ENCODE assay signal across 8 cellular contexts in the genomic region with DNA sequence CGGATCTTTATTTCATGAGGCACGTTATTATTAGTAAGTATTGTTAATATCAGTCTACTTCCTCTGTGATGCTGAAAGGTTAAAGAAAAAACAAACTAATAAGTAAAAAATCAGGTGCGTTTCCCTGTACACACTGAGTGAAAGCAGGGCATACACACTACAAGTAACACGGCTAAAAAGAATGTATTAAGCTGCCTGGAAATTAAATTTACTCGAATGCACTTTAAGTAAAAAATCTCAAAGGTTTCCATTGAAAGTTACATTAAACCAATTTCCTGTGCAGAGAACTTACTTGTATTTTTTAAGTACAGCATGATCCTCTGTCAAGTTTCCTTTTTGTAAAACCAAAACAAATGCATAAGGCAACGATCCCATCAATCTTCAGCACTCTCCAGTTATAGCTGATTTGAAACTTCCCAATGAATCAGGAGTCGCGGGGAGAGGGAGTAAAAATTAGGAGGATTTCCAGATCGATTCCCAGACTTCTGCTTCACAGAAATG. TPM values are rescaled to one million over a fixed set of nuclear protein-coding genes. Genes with fewer than 3 reads are reported as not detected.
DNase-seq lines count a peak whose midpoint lies in the region; ATAC-seq, FAIRE-seq and TF ChIP-seq lines count a peak whose summit lies in the region.

No MANE protein-coding gene starts in this region.

- H3K27me3 ChIP-seq in HepG2 (ENCODE audit: control insufficient read depth in 1 of 2, insufficient read depth in 2 of 2, low read length in 2 of 2) (peaks cover 0 to 26% of the 10 kb centered on the region in 2 experiments; a peak in 4 of 5 replicates), tibial artery (no peaks in the 10 kb centered on the region)

- H3K4me2 ChIP-seq in HepG2 (ENCODE audit: low read depth, low read length): peak overlapping the region; percentile 100

- peaks cover 26 to 29% of the 10 kb centered on the region in 2 donors for H3K36me3 Mint-ChIP-seq in activated T-cell treated with anti-CD3 and anti-CD28 coated beads, Interleukin-2, amount 50 U/mL, for 72 hours (ENCODE audit: insufficient read depth in 2 of 2)
- peaks cover 34 to 54% of the 10 kb centered on the region in 2 donors for H3K36me3 Mint-ChIP-seq in activated naive CD4-positive, alpha-beta T cell treated with anti-CD3 and anti-CD28 coated beads, Interleukin-2, amount 50 U/mL, for 72 hours

- peaks cover 46% of the 10 kb centered on the region for H3K4me1 ChIP-seq in HepG2 (ENCODE audit: insufficient read depth, low read length)
- peaks cover 0 to 63% (median 31%) of the 10 kb centered on the region in 4 donors for H3K4me1 ChIP-seq in tibial artery

- no peak for FAIRE-seq in HepG2 (lab: Jason Lieb, UNC)

- POLR2A ChIA-PET in HepG2 (lab: Yijun Ruan, JAX): interaction anchor here (2.1 kb wide), 1 partner anchor 49 kb away, joined by 9 read pairs; the partner anchor contains the start of gene KDSR

- peak overlapping the region; percentile 15; the same call in 1 of the 2 replicates for H3K9ac ChIP-seq in HepG2 (ENCODE audit: insufficient read depth, low read depth, low read length)

- no peak for TF ChIP-seq RAD21 in HepG2 (CRISPR knock-in tag; IDR thresholded peaks at IDR 0.05)

- intact Hi-C loops in HepG2 (cut with micrococcal nuclease; ENCODE audit: unreplicated experiment) (no loop called here), tibial artery (cut with DNase I; ENCODE audit: low total_unique reads) (loop anchor here (2.0 kb wide), 2 partner anchors 50 to 58 kb away; no protein-coding TSS in a partner anchor)

- DNase-seq in activated T-cell treated with anti-CD3 and anti-CD28 coated beads, Interleukin-2, amount 50 U/mL, for 72 hours: no peak
- no peak for DNase-seq in activated T-cell treated with anti-CD3 and anti-CD28 coated beads, Interleukin-2, amount 50 U/mL, for 48 hours
- no peak for DNase-seq in activated naive CD4-positive, alpha-beta T cell treated with anti-CD3 and anti-CD28 coated beads, Interleukin-2, amount 50 U/mL, for 72 hours (ENCODE audit: low spot score in 2 of 2)
- DNase-seq in HepG2 (ENCODE audit: low spot score) (no peak), tibial artery (no peak), NOMO-1 (lab: John Stamatoyannopoulos, UW; ENCODE audit: unreplicated experiment in 2 of 2) (no peak), A172 (ENCODE audit: low spot score) (no peak), amygdala (lab: John Stamatoyannopoulos, UW) (no peak)

- no peak for TF ChIP-seq POLR2A in HepG2 (IDR thresholded peaks at IDR 0.05; ENCODE audit: insufficient read depth in 1 of 2, low read depth in 2 of 2, low read length in 2 of 2)

- H3K9me3 Mint-ChIP-seq in activated T-cell treated with anti-CD3 and anti-CD28 coated beads, Interleukin-2, amount 50 U/mL, for 72 hours: no peaks in the 10 kb centered on the region
- H3K9me3 Mint-ChIP-seq in activated naive CD4-positive, alpha-beta T cell treated with anti-CD3 and anti-CD28 coated beads, Interleukin-2, amount 50 U/mL, for 72 hours: no peaks in the 10 kb centered on the region

- peak overlapping the region; percentile 98 for H3K27ac Mint-ChIP-seq in activated T-cell treated with anti-CD3 and anti-CD28 coated beads, Interleukin-2, amount 50 U/mL, for 72 hours
- peak overlapping the region; percentile 93 to 97 for H3K27ac Mint-ChIP-seq in activated naive CD4-positive, alpha-beta T cell treated with anti-CD3 and anti-CD28 coated beads, Interleukin-2, amount 50 U/mL, for 72 hours

- TF ChIP-seq CTCF in HepG2 (CRISPR knock-in tag; IDR thresholded peaks at IDR 0.05): no peak
- no peak for TF ChIP-seq CTCF in tibial artery (IDR thresholded peaks at IDR 0.05)

- TSS peak; percentile 48 for BruUV-seq in HepG2 (replicated peaks; lab: Mats Ljungman, UMichigan)

- no peaks in the 10 kb centered on the region for H3K9me3 ChIP-seq in HepG2 (ENCODE audit: low read length)
- H3K9me3 ChIP-seq in tibial artery: no peaks in the 10 kb centered on the region

- H2AFZ ChIP-seq in HepG2 (ENCODE audit: low read length): no peak overlapping the region

- H3K4me3 ChIP-seq in HepG2 (replicated peaks in 1 of 3; ENCODE audit: insufficient read depth in 1 of 3, low read depth in 2 of 3, low read length in 3 of 3) (peak overlapping the region; percentile 67 to 75 (median 75)), tibial artery (peak overlapping the region; percentile 70 to 85)

- CTCF ChIA-PET in HepG2 (lab: Yijun Ruan, JAX; ENCODE audit: low intra/inter-chr PET ratio, low total read pairs): no interaction called here

- H3K27ac ChIP-seq in HepG2 (ENCODE audit: extremely low read length, insufficient read depth, low read length) (no peak overlapping the region), tibial artery (peak overlapping the region; percentile 83 to 91)

- peak overlapping the region; percentile 96 to 99 for H3K4me3 Mint-ChIP-seq in activated T-cell treated with anti-CD3 and anti-CD28 coated beads, Interleukin-2, amount 50 U/mL, for 72 hours

- peaks cover 38% of the 10 kb centered on the region for H3K4me1 Mint-ChIP-seq in activated T-cell treated with anti-CD3 and anti-CD28 coated beads, Interleukin-2, amount 50 U/mL, for 72 hours (ENCODE audit: low read depth)

- no peaks in the 10 kb centered on the region for H3K27me3 Mint-ChIP-seq in activated T-cell treated with anti-CD3 and anti-CD28 coated beads, Interleukin-2, amount 50 U/mL, for 72 hours (ENCODE audit: low read depth)

- no peaks in the 10 kb centered on the region for H4K20me1 ChIP-seq in HepG2 (ENCODE audit: insufficient read depth, low read length)

- TF ChIP-seq EP300 in HepG2 (IDR thresholded peaks at IDR 0.05; ENCODE audit: low read depth in 2 of 2, low read length in 2 of 2) (no peak), HepG2 (CRISPR knock-in tag; IDR thresholded peaks at IDR 0.05; ENCODE audit: borderline replicate concordance) (no peak)

- H3K36me3 ChIP-seq in HepG2 (replicated peaks in 1 of 2; ENCODE audit: control insufficient read depth in 1 of 2, insufficient read depth in 2 of 2, low read length in 2 of 2): no peaks in the 10 kb centered on the region
- H3K36me3 ChIP-seq in tibial artery: no peaks in the 10 kb centered on the region

- no peaks in the 10 kb centered on the region for H3K79me2 ChIP-seq in HepG2 (ENCODE audit: insufficient read depth, low read length)

- in situ Hi-C loops in HepG2 (cut with HindIII; ENCODE audit: extremely low pct_ligation_motif_present, low pct_unique_long_range_greater_than_20kb): loop anchor here (10.0 kb wide), 1 partner anchor 184 kb away; no protein-coding TSS in a partner anchor

- ATAC-seq in activated T-cell treated with anti-CD3 and anti-CD28 coated beads, Interleukin-2, amount 50 U/mL, for 72 hours (replicated peaks in 1 of 2): no peak
- ATAC-seq in activated naive CD4-positive, alpha-beta T cell treated with anti-CD3 and anti-CD28 coated beads, Interleukin-2, amount 50 U/mL, for 72 hours: no peak
- ATAC-seq in HepG2: no peak

- 5% methylated on average over 9 of the region's 9 CpGs for WGBS in HepG2 (ENCODE audit: low lambda C conversion rate)

RNA-seq across cellular contexts. Expression of gene BCL2, which starts 0.6 kb away (rescaled TPM):
- total RNA-seq in activated T-cell treated with anti-CD3 and anti-CD28 coated beads, Interleukin-2, amount 50 U/mL, for 72 hours: 100 to 1,000 TPM in 1 of 2 donors, 10 to 100 TPM in 1; 98.3 to 133 TPM
- total RNA-seq in activated naive CD4-positive, alpha-beta T cell treated with anti-CD3 and anti-CD28 coated beads, Interleukin-2, amount 50 U/mL, for 72 hours: 10 to 100 TPM; 56.5 to 83.5 TPM
- total RNA-seq in HepG2 (2016; rRNA removed; fragmentation: Illumina TruSeq; extraction: Trizol): 0.42 and 0.53 TPM in 2 replicates
- 0.10 and 0.26 TPM in 2 replicates for total RNA-seq in HepG2 (2016; cell fraction: cytosol; rRNA removed; fragmentation: Illumina TruSeq; extraction: Trizol; ENCODE audit: low read depth)
- 0.42 and 0.52 TPM in 2 replicates for total RNA-seq in HepG2 (2016; cell fraction: insoluble cytoplasmic fraction; rRNA removed; fragmentation: Illumina TruSeq; extraction: Trizol)
- total RNA-seq in HepG2 (2016; cell fraction: membrane; rRNA removed; fragmentation: Illumina TruSeq; extraction: Trizol): 0.40 and 0.48 TPM in 2 replicates
- total RNA-seq in HepG2 (2016; cell fraction: nucleus; rRNA removed; fragmentation: Illumina TruSeq; extraction: Trizol): 0.75 and 0.87 TPM in 2 replicates
- polyA plus RNA-seq in HepG2 (2011; rRNA removed): 0.07 and 0.08 TPM in 2 replicates
- 0.05 TPM in 2 replicates for polyA plus RNA-seq in HepG2 (2011; cell fraction: cytosol; rRNA removed)
- polyA plus RNA-seq in HepG2 (2011; cell fraction: nucleus; rRNA removed): 0.07 and 0.18 TPM in 2 replicates
- 0.09 and 0.17 TPM in 2 replicates for polyA plus RNA-seq in HepG2 (2012)
- polyA plus RNA-seq in HepG2 (2016; cell fraction: cytosol; fragmentation: Illumina TruSeq; extraction: Trizol; ENCODE audit: low read depth): 0.18 and 0.21 TPM in 2 replicates
- 0.25 and 0.49 TPM in 2 replicates for polyA plus RNA-seq in HepG2 (2016; cell fraction: insoluble cytoplasmic fraction; fragmentation: Illumina TruSeq; extraction: Trizol; ENCODE audit: low read depth)
- 0.23 and 0.28 TPM in 2 replicates for polyA plus RNA-seq in HepG2 (2016; cell fraction: membrane; fragmentation: Illumina TruSeq; extraction: Trizol; ENCODE audit: low read depth)
- polyA plus RNA-seq in HepG2 (2016; cell fraction: nucleus; fragmentation: Illumina TruSeq; extraction: Trizol; ENCODE audit: insufficient read depth, low read depth): 0.20 and 0.27 TPM in 2 replicates
- polyA minus RNA-seq in HepG2 (2011; rRNA and poly(A)+ RNA removed; ENCODE audit: low replicate concordance): 0.04 and 5.3 TPM in 2 replicates
- polyA minus RNA-seq in HepG2 (2011; cell fraction: cytosol; rRNA and poly(A)+ RNA removed): 0.09 and 0.10 TPM in 2 replicates
- polyA minus RNA-seq in HepG2 (2011; cell fraction: nucleus; rRNA and poly(A)+ RNA removed): 0.99 and 1.0 TPM in 2 replicates
- total RNA-seq in A172 (2014; rRNA removed; shearing (Covaris generic)): 2.5 and 3.7 TPM in 2 replicates

RNA-seq across cellular contexts. Expression of gene KDSR, which starts 48.1 kb away (rescaled TPM):
- total RNA-seq in activated T-cell treated with anti-CD3 and anti-CD28 coated beads, Interleukin-2, amount 50 U/mL, for 72 hours: 10 to 100 TPM; 69.6 to 81.0 TPM
- 10 to 100 TPM; 69.1 to 90.1 TPM for total RNA-seq in activated naive CD4-positive, alpha-beta T cell treated with anti-CD3 and anti-CD28 coated beads, Interleukin-2, amount 50 U/mL, for 72 hours
- total RNA-seq in HepG2 (2016; rRNA removed; fragmentation: Illumina TruSeq; extraction: Trizol): 8.2 and 10.4 TPM in 2 replicates
- total RNA-seq in HepG2 (2016; cell fraction: cytosol; rRNA removed; fragmentation: Illumina TruSeq; extraction: Trizol; ENCODE audit: low read depth): 7.1 and 9.1 TPM in 2 replicates
- 6.9 and 13.0 TPM in 2 replicates for total RNA-seq in HepG2 (2016; cell fraction: insoluble cytoplasmic fraction; rRNA removed; fragmentation: Illumina TruSeq; extraction: Trizol)
- 13.6 and 14.7 TPM in 2 replicates for total RNA-seq in HepG2 (2016; cell fraction: membrane; rRNA removed; fragmentation: Illumina TruSeq; extraction: Trizol)
- 14.2 and 17.9 TPM in 2 replicates for total RNA-seq in HepG2 (2016; cell fraction: nucleus; rRNA removed; fragmentation: Illumina TruSeq; extraction: Trizol)
- 20.9 and 25.7 TPM in 2 replicates for polyA plus RNA-seq in HepG2 (2011; rRNA removed)
- 11.8 and 16.5 TPM in 2 replicates for polyA plus RNA-seq in HepG2 (2011; cell fraction: cytosol; rRNA removed)
- polyA plus RNA-seq in HepG2 (2011; cell fraction: nucleus; rRNA removed): 16.8 and 19.6 TPM in 2 replicates
- polyA plus RNA-seq in HepG2 (2012): 20.1 and 21.7 TPM in 2 replicates
- 5.0 and 5.8 TPM in 2 replicates for polyA plus RNA-seq in HepG2 (2016; cell fraction: cytosol; fragmentation: Illumina TruSeq; extraction: Trizol; ENCODE audit: low read depth)
- 7.7 and 9.5 TPM in 2 replicates for polyA plus RNA-seq in HepG2 (2016; cell fraction: insoluble cytoplasmic fraction; fragmentation: Illumina TruSeq; extraction: Trizol; ENCODE audit: low read depth)
- 9.8 and 10.3 TPM in 2 replicates for polyA plus RNA-seq in HepG2 (2016; cell fraction: membrane; fragmentation: Illumina TruSeq; extraction: Trizol; ENCODE audit: low read depth)
- 21.4 and 23.5 TPM in 2 replicates for polyA plus RNA-seq in HepG2 (2016; cell fraction: nucleus; fragmentation: Illumina TruSeq; extraction: Trizol; ENCODE audit: insufficient read depth, low read depth)
- polyA minus RNA-seq in HepG2 (2011; rRNA and poly(A)+ RNA removed; ENCODE audit: low replicate concordance): 39.0 and 91.7 TPM in 2 replicates
- 16.5 and 24.3 TPM in 2 replicates for polyA minus RNA-seq in HepG2 (2011; cell fraction: cytosol; rRNA and poly(A)+ RNA removed)
- polyA minus RNA-seq in HepG2 (2011; cell fraction: nucleus; rRNA and poly(A)+ RNA removed): 70.9 and 73.0 TPM in 2 replicates
- 24.0 and 32.9 TPM in 2 replicates for total RNA-seq in A172 (2014; rRNA removed; shearing (Covaris generic))

Comparison
In these comparisons a context has a peak if more than half of its experiments do, and no peak if none do; other contexts are left out.
1. RNA of gene BCL2, which starts 0.6 kb away (total RNA-seq): 98.3 to 133 TPM in activated T-cell treated with anti-CD3 and anti-CD28 coated beads, Interleukin-2, amount 50 U/mL, for 72 hours and 56.5 to 83.5 TPM in activated naive CD4-positive, alpha-beta T cell treated with anti-CD3 and anti-CD28 coated beads, Interleukin-2, amount 50 U/mL, for 72 hours; 2.5 to 3.7 TPM in A172 and 0.10 to 0.87 TPM in HepG2; every median in the first group is over 10 times any median in the second.